In the genomic region with DNA sequence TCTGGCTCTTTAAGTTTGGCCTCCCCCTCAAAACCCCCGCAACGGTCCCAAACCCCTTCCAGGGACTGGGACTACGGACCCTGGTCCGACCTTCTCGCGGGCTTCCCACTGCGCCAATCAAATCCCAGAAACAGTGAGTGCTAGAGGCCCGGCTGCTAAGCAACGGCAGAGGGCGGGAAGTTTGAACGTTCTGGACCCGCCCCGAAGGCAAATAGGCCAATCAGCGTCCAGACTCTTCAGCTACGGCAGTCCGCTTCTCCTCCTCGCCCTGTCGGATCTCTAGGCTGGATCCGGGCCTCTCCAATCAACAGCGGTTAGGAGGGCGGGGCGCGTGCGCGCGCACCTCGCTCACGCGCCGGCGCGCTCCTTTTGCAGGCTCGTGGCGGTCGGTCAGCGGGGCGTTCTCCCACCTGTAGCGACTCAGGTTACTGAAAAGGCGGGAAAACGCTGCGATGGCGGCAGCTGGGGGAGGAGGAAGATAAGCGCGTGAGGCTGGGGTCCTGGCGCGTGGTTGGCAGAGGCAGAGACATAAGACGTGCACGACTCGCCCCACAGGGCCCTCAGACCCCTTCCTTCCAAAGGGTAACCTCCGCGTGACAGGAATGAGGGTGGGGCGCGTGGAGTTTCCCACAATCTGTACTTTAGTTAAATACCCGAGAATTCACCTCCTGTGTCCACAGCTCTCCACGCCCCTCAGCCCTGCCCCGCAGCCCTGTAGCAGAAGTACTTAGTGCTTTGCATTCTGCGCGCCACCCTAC, we compare ENCODE assay signal across 1 cellular context.
TF ChIP-seq lines count a peak whose summit lies in the region.

Gene MSH5, plus strand, starts transcription at position 367 of the 758 bp plus-strand sequence. CDS start 462 bp downstream, outside the sequence.

TF ChIP-seq in HepG2, 621 proteins besides CTCF, POLR2A, EP300 and RAD21 (continued from another document and continues in another):
- TF ChIP-seq SKIL (CRISPR knock-in tag; IDR thresholded peaks at IDR 0.05; ENCODE audit: borderline replicate concordance) (peak; percentile 73), TERF1 (CRISPR knock-in tag; IDR thresholded peaks at IDR 0.05) (no peak), SIX1 (CRISPR knock-in tag; IDR thresholded peaks at IDR 0.05; ENCODE audit: borderline replicate concordance) (peak; percentile 97), KDM1A (CRISPR knock-in tag; IDR thresholded peaks at IDR 0.05) (no peak), ZNF33B (CRISPR knock-in tag; IDR thresholded peaks at IDR 0.05) (peak; percentile 98), ZNF557 (CRISPR knock-in tag; IDR thresholded peaks at IDR 0.05) (peak; percentile 75; the same call in 1 of the 2 replicates), SMAD3 (CRISPR knock-in tag; IDR thresholded peaks at IDR 0.05) (peak; percentile 50; the same call in 1 of the 2 replicates), JDP2 (CRISPR knock-in tag; IDR thresholded peaks at IDR 0.05; ENCODE audit: borderline replicate concordance) (peak; percentile 94), ZNF354B (CRISPR knock-in tag; IDR thresholded peaks at IDR 0.05) (peak; percentile 98), TSC22D2 (CRISPR knock-in tag; IDR thresholded peaks at IDR 0.05; ENCODE audit: borderline replicate concordance) (no peak), ZBTB21 (CRISPR knock-in tag; IDR thresholded peaks at IDR 0.05) (no peak), CCAR2 (optimal IDR thresholded peaks at IDR 0.05; ENCODE audit: low read depth, low read length) (no peak), ZBTB38 (CRISPR knock-in tag; IDR thresholded peaks at IDR 0.05) (peak; percentile 97), NFYC (CRISPR knock-in tag; IDR thresholded peaks at IDR 0.05) (peak; percentile 98), FOXA3 (CRISPR knock-in tag; IDR thresholded peaks at IDR 0.05) (no peak), GFI1 (CRISPR knock-in tag; IDR thresholded peaks at IDR 0.05; ENCODE audit: borderline replicate concordance) (peak; percentile 88), ZNF83 (CRISPR knock-in tag; IDR thresholded peaks at IDR 0.05; ENCODE audit: borderline replicate concordance) (peak; percentile 73; the same call in 1 of the 2 replicates), CENPX (CRISPR knock-in tag; IDR thresholded peaks at IDR 0.05) (no peak), ZNF296 (CRISPR knock-in tag; conservative IDR thresholded peaks at IDR 0.05) (peak; percentile 95), CREB1 (IDR thresholded peaks at IDR 0.05) (peak; percentile 80), CREB1 (CRISPR knock-in tag; IDR thresholded peaks at IDR 0.05) (peak; percentile 89), GPBP1L1 (CRISPR knock-in tag; IDR thresholded peaks at IDR 0.05) (no peak), IKZF1 (IDR thresholded peaks at IDR 0.05) (no peak), PAWR (CRISPR knock-in tag; IDR thresholded peaks at IDR 0.05; ENCODE audit: borderline replicate concordance) (0 out of 2 replicates have a peak, but pooled peaks have one; percentile 79), MYNN (CRISPR knock-in tag; IDR thresholded peaks at IDR 0.05; ENCODE audit: low read depth) (peak; percentile 86; the same call in 1 of the 2 replicates), ZNF512 (CRISPR knock-in tag; IDR thresholded peaks at IDR 0.05) (0 out of 2 replicates have a peak, but pooled peaks have one; percentile 6), MNT (IDR thresholded peaks at IDR 0.05) (peak; percentile 77), KAT8 (CRISPR knock-in tag; IDR thresholded peaks at IDR 0.05) (peak; percentile 74; the same call in 1 of the 2 replicates), ISX (CRISPR knock-in tag; conservative IDR thresholded peaks at IDR 0.05) (0 out of 2 replicates have a peak, but pooled peaks have one; percentile 81), ZHX2 (IDR thresholded peaks at IDR 0.05; ENCODE audit: low read depth) (peak; percentile 79; the same call in 1 of the 2 replicates), ZHX2 (CRISPR knock-in tag; IDR thresholded peaks at IDR 0.05; ENCODE audit: borderline replicate concordance) (no peak; the same call in 1 of the 2 replicates), HMGXB3 (CRISPR knock-in tag; IDR thresholded peaks at IDR 0.05; ENCODE audit: borderline replicate concordance) (peak; percentile 98)
- TF ChIP-seq, protein P1, sequence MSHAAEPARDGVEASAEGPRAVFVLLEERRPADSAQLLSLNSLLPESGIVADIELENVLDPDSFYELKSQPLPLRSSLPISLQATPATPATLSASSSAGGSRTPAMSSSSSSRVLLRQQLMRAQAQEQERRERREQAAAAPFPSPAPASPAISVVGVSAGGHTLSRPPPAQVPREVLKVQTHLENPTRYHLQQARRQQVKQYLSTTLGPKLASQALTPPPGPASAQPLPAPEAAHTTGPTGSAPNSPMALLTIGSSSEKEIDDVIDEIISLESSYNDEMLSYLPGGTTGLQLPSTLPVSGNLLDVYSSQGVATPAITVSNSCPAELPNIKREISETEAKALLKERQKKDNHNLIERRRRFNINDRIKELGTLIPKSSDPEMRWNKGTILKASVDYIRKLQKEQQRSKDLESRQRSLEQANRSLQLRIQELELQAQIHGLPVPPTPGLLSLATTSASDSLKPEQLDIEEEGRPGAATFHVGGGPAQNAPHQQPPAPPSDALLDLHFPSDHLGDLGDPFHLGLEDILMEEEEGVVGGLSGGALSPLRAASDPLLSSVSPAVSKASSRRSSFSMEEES (CRISPR knock-in tag; IDR thresholded peaks at IDR 0.05) = peak; percentile 84
